In the genomic region with DNA sequence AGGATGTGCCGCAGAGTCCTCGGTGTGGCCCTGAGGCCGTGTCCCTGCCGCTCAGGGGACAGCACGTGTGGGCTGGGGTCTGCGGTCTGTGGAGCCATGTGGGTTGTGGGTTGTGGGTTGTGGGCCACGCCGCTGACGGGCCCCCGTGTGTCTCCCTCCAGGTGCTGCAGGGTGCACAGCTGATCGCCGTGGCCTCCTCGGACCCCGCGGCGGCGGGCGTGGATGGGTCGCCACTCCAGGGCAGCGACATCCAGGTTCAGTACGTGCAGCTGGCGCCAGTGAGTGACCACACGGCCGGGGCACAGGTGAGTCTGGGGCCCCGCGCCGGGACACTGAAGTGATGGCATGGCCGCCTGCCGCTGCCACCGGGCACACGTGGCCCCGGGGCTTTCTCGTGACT, we compare ENCODE assay signal across 23 cellular contexts.
DNase-seq lines count a peak whose midpoint lies in the region; ATAC-seq, FAIRE-seq and TF ChIP-seq lines count a peak whose summit lies in the region.
"Had no signal": no experiment of that assay in that cellular context is flagged by ENCODE, and none has a peak within 500 bp of the region (broad histone marks: within the 10 kb centered on the region; RNA-seq: fewer than 3 reads in every experiment).

No MANE protein-coding gene starts in this region.

- peak overlapping the region; percentile 91 for H3K4me2 ChIP-seq in BLaER1
- H3K4me2 ChIP-seq: A549 had no signal

- H3K9ac ChIP-seq in BLaER1 (no peak overlapping the region; the same call in 1 of the 2 replicates), kidney (ENCODE audit: low read length in 2 of 2) (no peak overlapping the region)

- 93 to 95% methylated on average over 33 of the region's 33 CpGs for WGBS in sigmoid colon, 2 donors

- H3K9me3 ChIP-seq in BLaER1 (no peaks in the 10 kb centered on the region), kidney (ENCODE audit: control insufficient read depth in 1 of 2, low read length in 2 of 2) (no peaks in the 10 kb centered on the region), sigmoid colon (no peaks in the 10 kb centered on the region)
- H3K9me3 ChIP-seq: A549, HAP-1, MG63 had no signal

- H3K4me3 ChIP-seq in BLaER1 (no peak overlapping the region), H7 (ENCODE audit: insufficient read depth, low read depth, low read length) (no peak overlapping the region), kidney (ENCODE audit: low read length in 2 of 2) (no peak overlapping the region), sigmoid colon (no peak overlapping the region)
- H3K4me3 ChIP-seq: A549, HAP-1, MG63, SK-N-MC had no signal

- intact Hi-C loops in kidney (cut with DNase I) (no loop called here), sigmoid colon (cut with DNase I) (no loop called here)

- ATAC-seq in GM18868 (IDR thresholded peaks at IDR 0.05; ENCODE audit: unreplicated experiment) (no peak), GM18867 (IDR thresholded peaks at IDR 0.05; ENCODE audit: unreplicated experiment) (no peak)
- ATAC-seq: A549 had no signal

- H3K27me3 ChIP-seq in BLaER1 (no peaks in the 10 kb centered on the region), H7 (ENCODE audit: control insufficient read depth, insufficient read depth, low read length) (no peaks in the 10 kb centered on the region), sigmoid colon (no peaks in the 10 kb centered on the region)
- H3K27me3 ChIP-seq: MG63 had no signal

- no peak for TF ChIP-seq POLR2A in sigmoid colon (IDR thresholded peaks at IDR 0.05)

- peaks cover 90% of the 10 kb centered on the region for H3K4me1 ChIP-seq in BLaER1
- no peaks in the 10 kb centered on the region for H3K4me1 ChIP-seq in kidney (ENCODE audit: control insufficient read depth in 1 of 2, insufficient read depth in 1 of 2, low read depth in 1 of 2, low read length in 2 of 2)
- no peaks in the 10 kb centered on the region for H3K4me1 ChIP-seq in sigmoid colon
- H3K4me1 ChIP-seq: A549, HAP-1 had no signal

- H3K27ac ChIP-seq in BLaER1 (peak overlapping the region; percentile 91; the same call in 1 of the 2 replicates), kidney (ENCODE audit: low read depth in 2 of 2, low read length in 2 of 2) (no peak overlapping the region), sigmoid colon (no peak overlapping the region)
- H3K27ac ChIP-seq: A549, SK-N-MC had no signal

- H3K36me3 ChIP-seq in BLaER1 (peaks cover 35% of the 10 kb centered on the region), H7 (replicated peaks; ENCODE audit: control insufficient read depth, insufficient read depth, low read length) (peaks cover 3% of the 10 kb centered on the region), kidney (ENCODE audit: control insufficient read depth in 1 of 2, insufficient read depth in 2 of 2, low read length in 2 of 2) (peaks cover 7 to 9% of the 10 kb centered on the region in 2 donors), sigmoid colon (peaks cover 0 to 51% (median 19%) of the 10 kb centered on the region in 4 donors)
- H3K36me3 ChIP-seq: MG63 had no signal

- DNase-seq in H7 (peak; percentile 60), kidney (peak; percentile 62), sigmoid colon (peak; percentile 56), NCI-H69 (lab: John Stamatoyannopoulos, UW) (no peak)
- DNase-seq: AML-193, DMS153, DND-41, HFFc6, KG1, MG63, NCI-H2029, NCI-H446, NCI-H524 treated with DMSO at 0.1 percent for 48 hours, RPMI8226, SIG-M5, SW 1271 had no signal

- TF ChIP-seq EP300 in sigmoid colon (IDR thresholded peaks at IDR 0.05) = no peak

- H4K20me1 ChIP-seq in BLaER1 = no peaks in the 10 kb centered on the region

- no peak for FAIRE-seq in kidney (lab: Jason Lieb, UNC)
- FAIRE-seq: A549, GM12892 had no signal

- TF ChIP-seq CTCF in kidney (IDR thresholded peaks at IDR 0.05; ENCODE audit: borderline replicate concordance, extremely low read depth, insufficient read depth) (no peak), sigmoid colon (IDR thresholded peaks at IDR 0.05) (no peak)
